In genomic region chr19:12484371-12485322, GRCh38 we compare ENCODE assay signal across 8 cellular contexts. TPM values are rescaled to one million over a fixed set of nuclear protein-coding genes. Genes with fewer than 3 reads are reported as not detected.
A peak's percentile ranks its signal among the peaks of the same experiment; 100 is the strongest.
DNase-seq lines count a peak whose midpoint lies in the region; ATAC-seq and TF ChIP-seq lines count a peak whose summit lies in the region.

Gene ZNF709 (minus strand): TSS chr19:12484816. CDS start chr19:12484657, 159 bp downstream.

- CTCF ChIA-PET in BJ (lab: Yijun Ruan, JAX), result interaction anchor here (1.5 kb wide), 1 partner anchor 11 kb away, joined by 4 read pairs; no protein-coding TSS in a partner anchor

- no peaks in the 10 kb centered on the region for H3K27me3 ChIP-seq in BJ (ENCODE audit: control insufficient read depth, insufficient read depth, low read length)

- no peaks in the 10 kb centered on the region for H3K36me3 ChIP-seq in BJ (ENCODE audit: control insufficient read depth, insufficient read depth, low read length)

- TF ChIP-seq POLR2A in GM19193 (IDR thresholded peaks at IDR 0.05; ENCODE audit: extremely low read depth, insufficient read depth, insufficient read length), result peak; percentile 83

- H3K4me3 ChIP-seq in BJ (ENCODE audit: low read depth, low read length), result peak within 1 kb of the TSS; percentile 99

- peak; percentile 45 for DNase-seq in BJ (ENCODE audit: low read depth)
- peak; percentile 90 for DNase-seq in NCI-H748 (lab: John Stamatoyannopoulos, UW; ENCODE audit: unreplicated experiment)
- DNase-seq in activated CD8-positive, alpha-beta memory T cell treated with anti-CD3 and anti-CD28 coated beads for 24 hours, result peak; percentile 97
- peak; percentile 86 for DNase-seq in effector CD8-positive, alpha-beta T cell (lab: John Stamatoyannopoulos, UW)
- DNase-seq in lung microvascular endothelial cell (ENCODE audit: low read depth in 2 of 2), result peak; percentile 82 to 86
- DNase-seq in stimulated activated CD4-positive, alpha-beta T cell treated with anti-CD3 and anti-CD28 coated beads, TNF-alpha, amount 100 ng/mL, for 24 hours (ENCODE audit: low read depth in 3 of 3), result peak; percentile 71 to 89 (median 74)

- TF ChIP-seq CTCF in BJ (IDR thresholded peaks at IDR 0.05; ENCODE audit: insufficient read depth, low read depth, low read length), result no peak

- POLR2A ChIA-PET in BJ (lab: Charles Lee), result no interaction called here

- peak; percentile 84 for ATAC-seq in HG03442 (IDR thresholded peaks at IDR 0.05; ENCODE audit: unreplicated experiment)

RNA-seq across cellular contexts. Expression of gene ZNF709, which starts in this region (rescaled TPM):
- 0.59 and 1.1 TPM in 2 replicates for polyA plus RNA-seq in BJ (2011; rRNA removed)
- 1.2 and 2.5 TPM in 2 replicates for polyA minus RNA-seq in BJ (2011; rRNA and poly(A)+ RNA removed)
- 2.6 and 4.4 TPM in 2 replicates for total RNA-seq in lung microvascular endothelial cell

Comparison
In these comparisons a context has a peak if more than half of its experiments do, and no peak if none do; other contexts are left out.
1. Peak in every context shown above with its lines: DNase-seq, ATAC-seq and H3K4me3 ChIP-seq.
2. DNase-seq: peak in every context shown above with its lines; median percentile 97 in activated CD8-positive, alpha-beta memory T cell treated with anti-CD3 and anti-CD28 coated beads for 24 hours; 90 in NCI-H748; 86 in effector CD8-positive, alpha-beta T cell; 84 in lung microvascular endothelial cell; 74 in stimulated activated CD4-positive, alpha-beta T cell treated with anti-CD3 and anti-CD28 coated beads, TNF-alpha, amount 100 ng/mL, for 24 hours; 45 in BJ.